ENCODE assay signal across 8 cellular contexts in the genomic region with DNA sequence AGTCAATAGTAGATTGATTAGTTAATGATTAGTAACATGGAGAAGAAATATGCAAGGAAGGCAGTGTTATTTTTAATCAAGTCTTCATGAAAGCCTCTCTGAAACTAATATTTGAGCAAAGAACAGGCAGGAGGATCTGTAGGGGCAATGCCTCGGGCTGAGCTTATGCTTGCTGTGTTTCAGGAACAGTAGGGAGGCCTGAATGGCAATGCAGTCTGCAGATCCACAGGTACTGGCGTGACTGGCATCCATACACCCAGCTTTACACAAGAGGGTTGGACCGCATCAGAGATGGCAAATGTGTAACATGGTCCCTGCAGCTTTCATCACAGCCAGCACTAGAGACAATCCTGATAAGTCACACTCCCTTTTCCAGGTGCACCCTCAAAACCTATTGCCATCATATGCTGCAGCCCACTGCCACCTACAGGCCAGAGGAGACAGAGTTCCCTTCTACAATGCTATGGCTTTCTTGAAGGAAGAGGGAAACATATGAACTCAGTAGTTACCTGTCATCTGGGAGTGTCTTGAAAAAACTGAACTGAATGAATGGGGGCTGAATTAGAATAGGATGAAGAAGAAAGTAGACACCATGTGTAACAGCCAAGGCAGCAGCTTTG.
A peak's percentile ranks its signal among the peaks of the same experiment; 100 is the strongest.
DNase-seq lines count a peak whose midpoint lies in the region; ATAC-seq and TF ChIP-seq lines count a peak whose summit lies in the region.

No MANE protein-coding gene starts in this region.

- H2AFZ ChIP-seq in mammary epithelial cell (ENCODE audit: low read depth, low read length), result no peak overlapping the region

- CTCF ChIA-PET in mammary epithelial cell (lab: Charles Lee; ENCODE audit: low non-redundant PET), result no interaction called here

- intact Hi-C loops in mammary epithelial cell (cut with micrococcal nuclease) (loop anchor here (1.0 to 5.0 kb wide), 5 partner anchors 450 to 1334 kb away; no protein-coding TSS in a partner anchor), right lobe of liver (cut with DNase I) (no loop called here)

- H3K79me2 ChIP-seq in mammary epithelial cell (ENCODE audit: insufficient read depth, low read length), result no peaks in the 10 kb centered on the region

- no peak for TF ChIP-seq POLR2A in right lobe of liver (IDR thresholded peaks at IDR 0.05)

- no TSS peak for BruUV-seq in mammary epithelial cell (replicated peaks; lab: Mats Ljungman, UMichigan)

- in situ Hi-C loops in mammary epithelial cell (cut with MboI; ENCODE audit: low sequenced_read_pairs in 2 of 2), result loop anchor here in 1 of 2 donors (25.0 kb wide), 1 partner anchor 660 kb away; no protein-coding TSS in a partner anchor

- peak; percentile 77 to 93 for TF ChIP-seq CTCF in mammary epithelial cell (conservative IDR thresholded peaks at IDR 0.05 in 1 of 2, IDR thresholded peaks at IDR 0.05 in 1 of 2; ENCODE audit: extremely low read depth in 1 of 2, insufficient read depth in 1 of 2, low read depth in 1 of 2, low read length in 2 of 2)
- TF ChIP-seq CTCF in right lobe of liver (IDR thresholded peaks at IDR 0.05), result peak; percentile 45 to 62 (median 56)

- WGBS in mammary epithelial cell (ENCODE audit: low coverage, missing lambda C conversion rate), result 53% methylated on average over 3 of the region's 3 CpGs
- 48% methylated on average over 2 of the region's 3 CpGs for WGBS in right lobe of liver (ENCODE audit: insufficient coverage, low coverage, low lambda C conversion rate, missing lambda C conversion rate)

- H3K36me3 ChIP-seq in mammary epithelial cell (ENCODE audit: insufficient read depth, low read length) (no peaks in the 10 kb centered on the region), right lobe of liver (no peaks in the 10 kb centered on the region)

- H3K9ac ChIP-seq in mammary epithelial cell (ENCODE audit: insufficient read depth, low read length), result no peak overlapping the region

- DNase-seq in NOMO-1 (lab: John Stamatoyannopoulos, UW; ENCODE audit: unreplicated experiment in 2 of 2) (peak; percentile 9 to 14), NOMO-1 treated with dmso at 0.1 percent for 144 hours (lab: John Stamatoyannopoulos, UW; ENCODE audit: unreplicated experiment) (no peak), NCI-H2171 treated with DMSO at 0.1 percent for 48 hours (lab: John Stamatoyannopoulos, UW) (peak; percentile 78), mammary epithelial cell (peak; percentile 42), right lobe of liver (peak in 1 of 3 donors; percentile 30), T1000 (lab: John Stamatoyannopoulos, UW) (no peak)

- H3K27ac ChIP-seq in mammary epithelial cell (ENCODE audit: insufficient read depth, low read depth, low read length) (no peak overlapping the region), right lobe of liver (no peak overlapping the region)

- ATAC-seq in HG02763 (IDR thresholded peaks at IDR 0.05; ENCODE audit: unreplicated experiment) (peak; percentile 57), right lobe of liver (peak; percentile 55 to 75 (median 68)), GM18520 (IDR thresholded peaks at IDR 0.05; ENCODE audit: unreplicated experiment) (no peak)

- H3K27me3 ChIP-seq in mammary epithelial cell (ENCODE audit: insufficient read depth, low read length) (no peaks in the 10 kb centered on the region), right lobe of liver (no peaks in the 10 kb centered on the region)

- H3K9me3 ChIP-seq in mammary epithelial cell (replicated peaks; ENCODE audit: insufficient read depth, low read length), result no peaks in the 10 kb centered on the region
- no peaks in the 10 kb centered on the region for H3K9me3 ChIP-seq in right lobe of liver

- no peak overlapping the region for H3K4me2 ChIP-seq in mammary epithelial cell (ENCODE audit: insufficient read depth, low read depth, low read length)

- no peak overlapping the region for H3K4me3 ChIP-seq in mammary epithelial cell (replicated peaks in 1 of 3; ENCODE audit: insufficient read depth in 1 of 3, low read depth in 2 of 3, low read length in 3 of 3)
- H3K4me3 ChIP-seq in right lobe of liver, result no peak overlapping the region

- H3K4me1 ChIP-seq in mammary epithelial cell (ENCODE audit: insufficient read depth, low read length) (no peaks in the 10 kb centered on the region), right lobe of liver (no peaks in the 10 kb centered on the region)

- no peaks in the 10 kb centered on the region for H4K20me1 ChIP-seq in mammary epithelial cell (ENCODE audit: insufficient read depth, low read length)

- dilution Hi-C loops in mammary epithelial cell (cut with HindIII; ENCODE audit: low sequenced_read_pairs), result no loop called here

Comparison
In these comparisons a context has a peak if more than half of its experiments do, and no peak if none do; other contexts are left out.
1. DNase-seq: peak in NOMO-1 (2 of 2), NCI-H2171 treated with DMSO at 0.1 percent for 48 hours (single experiment) and mammary epithelial cell (single experiment); none in NOMO-1 treated with dmso at 0.1 percent for 144 hours (single experiment) and T1000 (single experiment).